Comparison of ENCODE assay signal across 29 cellular contexts in genomic region chr9:115379719-115380118, GRCh38.
"Had no signal": no experiment of that assay in that cellular context is flagged by ENCODE, and none has a peak within 500 bp of the region (broad histone marks: within the 10 kb centered on the region; RNA-seq: fewer than 3 reads in every experiment).

No MANE protein-coding gene starts in this region.

- H3K27ac ChIP-seq: PC-9, RWPE1, SJSA1 had no signal

- H3K4me2 ChIP-seq: PC-9, SK-N-SH had no signal

- H3K9me3 ChIP-seq: MG63, SK-N-SH had no signal

- ATAC-seq: K562, Panc1, Right ventricle myocardium inferior had no signal

- H3K9ac ChIP-seq: SK-N-SH had no signal

- H2AFZ ChIP-seq: PC-9 had no signal

- H3K4me3 ChIP-seq: K562, MG63, PC-9, SJSA1 had no signal

- DNase-seq: Kasumi-1, KG1, MG63, NCI-H1048, NCI-H1092 treated with DMSO at 0.1 percent for 48 hours, NCI-H1105 treated with DMSO at 0.1 percent for 48 hours, NCI-H1417, NCI-H1436 treated with DMSO at 0.1 percent for 48 hours, NCI-H1694 treated with DMSO at 0.1 percent for 48 hours, NCI-H187 treated with DMSO at 0.1 percent for 48 hours, NCI-H2029, NCI-H2081, NCI-H2171 treated with DMSO at 0.1 percent for 48 hours, NCI-H226, NCI-H446 treated with DMSO at 0.1 percent for 48 hours, NCI-H510A, NCI-H524, NCI-H526, NCI-H69, NCI-H748 treated with DMSO at 0.1 percent for 48 hours, NCI-H82, PC-9, SHP77 treated with DMSO at 0.1 percent for 48 hours, SK-N-SH had no signal

- H3K4me1 ChIP-seq: SJSA1 had no signal

- H3K36me3 ChIP-seq: MG63, SJSA1 had no signal

- H3K27me3 ChIP-seq: MG63, SJSA1 had no signal
